16 cellular contexts compared by ENCODE assay signal in genomic region chr12:124531906-124532305, GRCh38. TPM values are rescaled to one million over a fixed set of nuclear protein-coding genes. Genes with fewer than 3 reads are reported as not detected.
DNase-seq lines count a peak whose midpoint lies in the region; ATAC-seq and TF ChIP-seq lines count a peak whose summit lies in the region.
"Had no signal": no experiment of that assay in that cellular context is flagged by ENCODE, and none has a peak within 500 bp of the region (broad histone marks: within the 10 kb centered on the region; RNA-seq: fewer than 3 reads in every experiment).

No MANE protein-coding gene starts in this region.

- H3K56ac ChIP-seq in H9 (ENCODE audit: insufficient read length, low read depth, low read length), result no peak overlapping the region

- no CpG with 5 or more reads among the region's 11 CpGs for WGBS in H9 (ENCODE audit: extremely low coverage, insufficient read length, low lambda C conversion rate)
- 90 to 92% methylated on average over 11 of the region's 11 CpGs for WGBS in ectodermal cell, 2 experiments

- no peak overlapping the region for H4K8ac ChIP-seq in H9 (replicated peaks; ENCODE audit: insufficient read length, low read depth, low read length)

- H3K23ac ChIP-seq in H9 (ENCODE audit: insufficient read length, low read depth, low read length), result no peak overlapping the region

- peaks cover 17 to 56% (median 45%) of the 10 kb centered on the region in 3 experiments for H3K36me3 Mint-ChIP-seq in H9 (ENCODE audit: insufficient read depth in 1 of 3, low read depth in 3 of 3)
- peaks cover 14% of the 10 kb centered on the region for H3K36me3 Mint-ChIP-seq in nephron progenitor cell (ENCODE audit: low read depth)

- H3K4me3 Mint-ChIP-seq in H9 (no peak overlapping the region), nephron progenitor cell (no peak overlapping the region)
- H3K4me3 Mint-ChIP-seq: B cell; CD4-positive, alpha-beta memory T cell; IgD-negative memory B cell had no signal

- H3K4me1 ChIP-seq in H9 (ENCODE audit: insufficient read depth, low read length) (peaks cover 3% of the 10 kb centered on the region; the same call in 1 of the 2 replicates), ectodermal cell (ENCODE audit: control insufficient read depth, insufficient read depth, low read length) (peaks cover 23% of the 10 kb centered on the region), uterus (peaks cover 0 to 10% of the 10 kb centered on the region in 2 donors)

- DNase-seq in H9 (no peak), nephron progenitor cell (no peak), uterus (no peak), KG1 (lab: John Stamatoyannopoulos, UW) (no peak)
- DNase-seq in stimulated activated CD4-positive, alpha-beta T cell treated with anti-CD3 and anti-CD28 coated beads, Interleukin-12 subunit alpha, Interleukin-12 subunit beta, amount 100 ng/mL, for 4 hours, result no peak
- DNase-seq: Calu3, MV-4-11, NCI-H1930, NCI-H446 treated with DMSO at 0.1 percent for 48 hours had no signal

- no peak overlapping the region for H3T11ph ChIP-seq in H9 (ENCODE audit: low read length)

- 0 out of 2 replicates have a peak overlapping the region, but pooled peaks have one; percentile 37 for H3K14ac ChIP-seq in H9 (ENCODE audit: insufficient read depth, low read length)

- H3K4me1 Mint-ChIP-seq in H9 (peaks cover 31 to 46% of the 10 kb centered on the region in 2 experiments), nephron progenitor cell (peaks cover 67% of the 10 kb centered on the region)

- H2AFZ ChIP-seq in H9 (ENCODE audit: low read length), result no peak overlapping the region

- no peak overlapping the region for H2BK15ac ChIP-seq in H9 (ENCODE audit: low read depth, low read length)

- H3K79me1 ChIP-seq in H9 (ENCODE audit: insufficient read depth, low read depth, low read length, poor library complexity, severe bottlenecking), result peaks cover 7% of the 10 kb centered on the region

- no peak overlapping the region for H3K4me2 ChIP-seq in H9 (ENCODE audit: insufficient read depth, insufficient read length, low read length)

- H3K27me3 ChIP-seq in H9 (ENCODE audit: insufficient read depth, low read length), result no peaks in the 10 kb centered on the region
- no peaks in the 10 kb centered on the region for H3K27me3 ChIP-seq in ectodermal cell (ENCODE audit: control insufficient read depth, insufficient read depth, low read length, poor library complexity, severe bottlenecking)
- no peaks in the 10 kb centered on the region for H3K27me3 ChIP-seq in uterus
- H3K27me3 ChIP-seq: SJCRH30 had no signal

- H3K9me3 Mint-ChIP-seq in H9 (peaks cover 4 to 5% of the 10 kb centered on the region in 2 experiments; a peak in 2 of 5 replicates), nephron progenitor cell (no peaks in the 10 kb centered on the region)
- H3K9me3 Mint-ChIP-seq: CD4-positive, alpha-beta memory T cell; IgD-negative memory B cell had no signal

- no peak overlapping the region for H3K4me3 ChIP-seq in ectodermal cell (ENCODE audit: insufficient read depth, low read depth, low read length)
- no peak overlapping the region for H3K4me3 ChIP-seq in uterus
- H3K4me3 ChIP-seq: SJCRH30 had no signal

- no peaks in the 10 kb centered on the region for H3K27me3 Mint-ChIP-seq in H9 (ENCODE audit: low read depth)
- H3K27me3 Mint-ChIP-seq in nephron progenitor cell (ENCODE audit: low read depth, poor library complexity), result peaks cover 7% of the 10 kb centered on the region
- H3K27me3 Mint-ChIP-seq: B cell; CD4-positive, alpha-beta memory T cell; IgD-negative memory B cell had no signal

- no peaks in the 10 kb centered on the region for H4K20me1 ChIP-seq in H9 (ENCODE audit: control insufficient read depth, insufficient read depth, insufficient read length)

- H2AK5ac ChIP-seq in H9 (ENCODE audit: insufficient read length, low read length), result no peak overlapping the region

- H3K9ac ChIP-seq in H9 (ENCODE audit: extremely low read depth, insufficient read length, low read length), result no peak overlapping the region

- no peak overlapping the region for H2BK20ac ChIP-seq in H9 (ENCODE audit: low read depth, low read length, poor library complexity, severe bottlenecking)

- H2BK5ac ChIP-seq in H9 (ENCODE audit: insufficient read length, low read length), result no peak overlapping the region

- H4K91ac ChIP-seq in H9 (ENCODE audit: insufficient read length, low read depth, low read length), result no peak overlapping the region

- H3K36me3 ChIP-seq in ectodermal cell (ENCODE audit: control insufficient read depth, insufficient read depth, low read length) (no peaks in the 10 kb centered on the region), uterus (no peaks in the 10 kb centered on the region)

- no peak for ATAC-seq in GM18502 (IDR thresholded peaks at IDR 0.05; ENCODE audit: poor library complexity, unreplicated experiment)
- ATAC-seq: HCT116 had no signal

- no peaks in the 10 kb centered on the region for H3K23me2 ChIP-seq in H9 (ENCODE audit: insufficient read length, low read depth, low read length, poor library complexity, severe bottlenecking)

- H3K27ac ChIP-seq in H9 (ENCODE audit: insufficient read length, low read depth, low read length), result no peak overlapping the region
- peak overlapping the region; percentile 6 for H3K27ac ChIP-seq in ectodermal cell (ENCODE audit: insufficient read depth, low read depth, low read length, poor library complexity, severe bottlenecking)
- peak overlapping the region; percentile 52 to 57 for H3K27ac ChIP-seq in uterus

- intact Hi-C loops in uterus (cut with DNase I; ENCODE audit: low total_unique reads), result no loop called here

- no peak overlapping the region for H4K5ac ChIP-seq in H9 (ENCODE audit: insufficient read length, low read depth, low read length)

- H2BK120ac ChIP-seq in H9 (ENCODE audit: low read depth, low read length, poor library complexity, severe bottlenecking), result no peak overlapping the region

- no peak for TF ChIP-seq CTCF in H9 (conservative IDR thresholded peaks at IDR 0.05)
- no peak for TF ChIP-seq CTCF in nephron progenitor cell (IDR thresholded peaks at IDR 0.05)
- no peak for TF ChIP-seq CTCF in uterus (IDR thresholded peaks at IDR 0.05)

- no peak overlapping the region for H3K4ac ChIP-seq in H9 (ENCODE audit: low read depth, low read length)

- no peak overlapping the region for H3K27ac Mint-ChIP-seq in H9
- H3K27ac Mint-ChIP-seq in nephron progenitor cell, result peak overlapping the region; percentile 64
- H3K27ac Mint-ChIP-seq: B cell; CD4-positive, alpha-beta memory T cell; IgD-negative memory B cell had no signal

- no peak for TF ChIP-seq POLR2A in uterus (IDR thresholded peaks at IDR 0.05)

- H3K18ac ChIP-seq in H9 (ENCODE audit: insufficient read length, low read depth, low read length), result no peak overlapping the region

- no peak overlapping the region for H2BK12ac ChIP-seq in H9 (ENCODE audit: insufficient read length, low read depth, low read length)

- H3K9me3 ChIP-seq in H9 (ENCODE audit: control insufficient read depth, low read depth, low read length) (no peaks in the 10 kb centered on the region), ectodermal cell (ENCODE audit: control insufficient read depth, low read length) (no peaks in the 10 kb centered on the region), uterus (no peaks in the 10 kb centered on the region)
- H3K9me3 ChIP-seq: SJCRH30 had no signal

- H3K79me2 ChIP-seq in H9 (ENCODE audit: insufficient read depth, low read length), result peaks cover 29% of the 10 kb centered on the region; the same call in 1 of the 2 replicates

RNA-seq across cellular contexts. Expression of gene NCOR2, which starts 35.5 kb away (rescaled TPM):
- total RNA-seq in H9 (2021), result 220 and 226 TPM in 2 replicates
- polyA plus RNA-seq in ectodermal cell (2013, experiment 1 of 4), result 119 TPM
- 111 TPM for polyA plus RNA-seq in ectodermal cell (2013, experiment 2 of 4)
- polyA plus RNA-seq in ectodermal cell (2013, experiment 3 of 4), result 112 TPM
- 113 TPM for polyA plus RNA-seq in ectodermal cell (2013, experiment 4 of 4)
- total RNA-seq in uterus, result 100 to 1,000 TPM in 2 of 4 donors, 10 to 100 TPM in 2; 65.1 to 436 (median 102) TPM
